Comparison of ENCODE assay signal across 8 cellular contexts in genomic region chr1:15835741-15836510, GRCh38. TPM values are rescaled to one million over a fixed set of nuclear protein-coding genes. Genes with fewer than 3 reads are reported as not detected.
DNase-seq lines count a peak whose midpoint lies in the region; ATAC-seq and TF ChIP-seq lines count a peak whose summit lies in the region.

No MANE protein-coding gene starts in this region.

- H3K36me3 ChIP-seq in adrenal gland (replicated peaks in 1 of 2) (no peaks in the 10 kb centered on the region), parathyroid adenoma (ENCODE audit: control insufficient read depth, insufficient read depth, low read length) (no peaks in the 10 kb centered on the region), tibial artery (no peaks in the 10 kb centered on the region)

- H3K4me2 ChIP-seq in parathyroid adenoma (ENCODE audit: low read length), result peak overlapping the region; percentile 97

- TF ChIP-seq POLR2A in adrenal gland (IDR thresholded peaks at IDR 0.05), result peak; percentile 83 to 96

- no peaks in the 10 kb centered on the region for H3K79me2 ChIP-seq in parathyroid adenoma

- peak overlapping the region; percentile 78 for H3K9ac ChIP-seq in parathyroid adenoma

- H3K27ac ChIP-seq in adrenal gland (peak overlapping the region; percentile 96 to 100 (median 99)), parathyroid adenoma (peak overlapping the region; percentile 96), tibial artery (peak overlapping the region; percentile 99)

- DNase-seq in GM12865 (ENCODE audit: low read depth), result peak; percentile 100
- DNase-seq in NCI-H146 (lab: John Stamatoyannopoulos, UW), result peak; percentile 97
- peak; percentile 98 for DNase-seq in T follicular helper cell (ENCODE audit: low read depth)
- DNase-seq in adrenal gland, result peak; percentile 99 to 100 (median 99)
- DNase-seq in cardiac septum (ENCODE audit: low spot score), result peak; percentile 100
- DNase-seq in tibial artery, result peak; percentile 100

- 2 to 6% (median 3%) methylated on average over 35 to 66 of the region's 66 CpGs for WGBS in adrenal gland, 4 donors

- no peaks in the 10 kb centered on the region for H3K9me3 ChIP-seq in adrenal gland (replicated peaks in 1 of 3)
- no peaks in the 10 kb centered on the region for H3K9me3 ChIP-seq in parathyroid adenoma (ENCODE audit: control insufficient read depth, low read length)
- no peaks in the 10 kb centered on the region for H3K9me3 ChIP-seq in tibial artery

- peak; percentile 74 for ATAC-seq in HG02798 (IDR thresholded peaks at IDR 0.05; ENCODE audit: poor library complexity, unreplicated experiment)

- H3K4me1 ChIP-seq in adrenal gland (replicated peaks in 1 of 2) (peaks cover 7 to 14% of the 10 kb centered on the region in 2 donors), parathyroid adenoma (no peaks in the 10 kb centered on the region), tibial artery (peaks cover 0 to 38% (median 15%) of the 10 kb centered on the region in 4 donors)

- H3K27me3 ChIP-seq in adrenal gland, result no peaks in the 10 kb centered on the region
- no peaks in the 10 kb centered on the region for H3K27me3 ChIP-seq in parathyroid adenoma (ENCODE audit: control insufficient read depth, insufficient read depth, low read length)
- no peaks in the 10 kb centered on the region for H3K27me3 ChIP-seq in tibial artery

- H3K4me3 ChIP-seq in GM12865 (ENCODE audit: low read depth, low read length) (peak overlapping the region; percentile 80), adrenal gland (peak overlapping the region in 3 of 4 donors; percentile 68 to 77 (median 76)), parathyroid adenoma (ENCODE audit: low read depth, low read length) (peak overlapping the region; percentile 94), tibial artery (peak overlapping the region; percentile 83 to 85)

- H2AFZ ChIP-seq in parathyroid adenoma, result peak overlapping the region; percentile 95

- no peak for TF ChIP-seq CTCF in GM12865 (IDR thresholded peaks at IDR 0.05; ENCODE audit: insufficient read depth, low read depth, low read length, missing control alignments)
- TF ChIP-seq CTCF in adrenal gland (IDR thresholded peaks at IDR 0.05), result no peak
- no peak for TF ChIP-seq CTCF in parathyroid adenoma (IDR thresholded peaks at IDR 0.05)
- TF ChIP-seq CTCF in tibial artery (IDR thresholded peaks at IDR 0.05), result no peak

- intact Hi-C loops in adrenal gland (cut with DNase I) (no loop called here), cardiac septum (cut with DNase I) (loop anchor here (1.0 to 2.0 kb wide), 3 partner anchors 11 to 309 kb away; partner anchors contain the start of genes DNAJC16 and SPEN), tibial artery (cut with DNase I; ENCODE audit: low total_unique reads) (no loop called here)

RNA-seq across cellular contexts. Expression of gene SPEN, which starts 11.6 kb away (rescaled TPM):
- 10 to 100 TPM; 24.5 to 51.2 (median 35.1) TPM for total RNA-seq in adrenal gland
- 10 to 100 TPM; 16.4 to 31.2 (median 18.8) TPM for polyA plus RNA-seq in adrenal gland
- total RNA-seq in cardiac septum, result 37.8 TPM

RNA-seq across cellular contexts. Expression of gene UQCRHL, which starts 28.5 kb away (rescaled TPM):
- total RNA-seq in adrenal gland, result 1 to 10 TPM in 1 of 8 donors, under 1 TPM in 7; 0.24 to 1.0 (median 0.71) TPM
- 1 to 10 TPM; 1.2 to 4.5 (median 2.3) TPM for polyA plus RNA-seq in adrenal gland
- 4.9 TPM for total RNA-seq in cardiac septum

Comparison
In these comparisons a context has a peak if more than half of its experiments do, and no peak if none do; other contexts are left out.
1. Peak in every context shown above with its lines: DNase-seq, ATAC-seq, H3K4me3 ChIP-seq and H3K27ac ChIP-seq.